ENCODE assay signal across 26 cellular contexts in the genomic region with DNA sequence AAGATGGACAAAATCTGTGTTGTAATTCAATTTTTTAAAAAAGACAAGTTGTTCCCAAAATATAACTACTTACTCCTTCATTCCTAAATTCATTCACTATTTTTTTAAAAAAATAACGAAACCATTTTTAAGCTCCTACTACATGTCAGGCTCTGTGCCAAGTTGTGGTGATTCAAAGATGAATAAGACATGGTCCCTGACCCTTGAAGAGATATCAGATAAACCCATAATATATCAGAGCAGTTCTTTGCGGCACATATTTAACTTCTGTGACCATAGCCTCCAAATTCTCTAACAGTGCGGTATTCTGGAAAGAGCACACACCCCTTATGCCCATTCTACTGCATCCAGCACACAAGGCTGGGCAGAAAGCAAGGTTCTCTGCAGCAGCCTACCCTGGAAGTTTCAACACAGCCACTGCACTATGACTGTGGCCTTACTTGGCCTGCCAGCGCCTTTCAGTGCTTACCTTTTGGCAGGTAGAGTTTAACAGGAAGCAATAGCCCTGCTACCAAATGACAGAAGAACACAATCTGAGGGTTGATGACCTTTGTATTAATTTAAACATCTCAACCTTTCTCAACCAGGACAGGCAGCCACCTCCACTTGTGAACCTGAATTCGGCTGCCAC.
A peak's percentile ranks its signal among the peaks of the same experiment; 100 is the strongest.
DNase-seq lines count a peak whose midpoint lies in the region; ATAC-seq and TF ChIP-seq lines count a peak whose summit lies in the region.
"Had no signal": no experiment of that assay in that cellular context is flagged by ENCODE, and none has a peak within 500 bp of the region (broad histone marks: within the 10 kb centered on the region; RNA-seq: fewer than 3 reads in every experiment).

No MANE protein-coding gene starts in this region.

- H4K20me1 ChIP-seq in Karpas-422 (ENCODE audit: insufficient read depth, low read depth, low read length) = no peaks in the 10 kb centered on the region; the same call in 1 of the 2 replicates

- H3K9me2 ChIP-seq in Karpas-422 (replicated peaks; ENCODE audit: insufficient read depth, low read length) = no peaks in the 10 kb centered on the region

- peak overlapping the region; percentile 40 for H3K4me2 ChIP-seq in Karpas-422 (ENCODE audit: low read depth, low read length, poor library complexity, severe bottlenecking)
- H3K4me2 ChIP-seq: BLaER1 treated with 17β-estradiol and CSF1 and Interleukin-3, amounts not matched to agents 10 nM and 100 nM; KMS-11 had no signal

- no peak overlapping the region for H2AFZ ChIP-seq in Karpas-422 (ENCODE audit: low read length)

- DNase-seq in Daoy (ENCODE audit: low read depth) (peak; percentile 76), Karpas-422 (no peak), adrenal gland (peak in 6 of 7 donors; percentile 20 to 73 (median 52)), iris pigment epithelial cell (ENCODE audit: low read depth) (peak; percentile 71), left lung (no peak), hippocampal formation (lab: John Stamatoyannopoulos, UW) (no peak)
- DNase-seq: activated CD8-positive, alpha-beta memory T cell treated with anti-CD3 and anti-CD28 coated beads for 24 hours; activated T-cell treated with anti-CD3 and anti-CD28 coated beads, Interleukin-2, amount 50 U/mL, for 4 hours; effector memory CD8-positive, alpha-beta T cell; heart left ventricle; immature natural killer cell; lower lobe of right lung; NCI-H1092; NCI-H1930; NCI-H345; Peyer's patch; retina; T1000 had no signal

- H3K27me3 ChIP-seq in Karpas-422 (ENCODE audit: low read length) (no peaks in the 10 kb centered on the region), adrenal gland (no peaks in the 10 kb centered on the region), left lung (no peaks in the 10 kb centered on the region)
- H3K27me3 ChIP-seq: BLaER1 treated with 17β-estradiol and CSF1 and Interleukin-3, amounts not matched to agents 10 nM and 100 nM; heart left ventricle; neutrophil; Peyer's patch; vagina had no signal

- H3K79me2 ChIP-seq in Karpas-422 (ENCODE audit: low read length) = no peaks in the 10 kb centered on the region

- TF ChIP-seq CTCF in adrenal gland (IDR thresholded peaks at IDR 0.05) = no peak
- TF ChIP-seq CTCF in left lung (IDR thresholded peaks at IDR 0.05) = no peak

- intact Hi-C loops in adrenal gland (cut with DNase I) (no loop called here), left lung (cut with DNase I) (no loop called here)

- peaks cover 31% of the 10 kb centered on the region for H3K4me1 ChIP-seq in Karpas-422 (ENCODE audit: low read length)
- H3K4me1 ChIP-seq in adrenal gland (replicated peaks in 1 of 2) = peaks cover 0 to 20% of the 10 kb centered on the region in 2 donors
- no peaks in the 10 kb centered on the region for H3K4me1 ChIP-seq in left lung
- H3K4me1 ChIP-seq: heart left ventricle, lower lobe of right lung, Peyer's patch, vagina had no signal

- no peak for TF ChIP-seq POLR2A in adrenal gland (IDR thresholded peaks at IDR 0.05)

- H3K9me3 ChIP-seq in Karpas-422 (ENCODE audit: low read length) = no peaks in the 10 kb centered on the region
- H3K9me3 ChIP-seq in adrenal gland (replicated peaks in 1 of 3) = no peaks in the 10 kb centered on the region
- no peaks in the 10 kb centered on the region for H3K9me3 ChIP-seq in left lung
- H3K9me3 ChIP-seq: BLaER1 treated with 17β-estradiol and CSF1 and Interleukin-3, amounts not matched to agents 10 nM and 100 nM; heart left ventricle; lower lobe of right lung; neutrophil; Peyer's patch; vagina had no signal

- H3K27ac ChIP-seq in Karpas-422 (ENCODE audit: low read length) = no peak overlapping the region
- H3K27ac ChIP-seq in adrenal gland = no peak overlapping the region
- H3K27ac ChIP-seq in left lung = no peak overlapping the region
- H3K27ac ChIP-seq: BLaER1 treated with 17β-estradiol and CSF1 and Interleukin-3, amounts not matched to agents 10 nM and 100 nM; heart left ventricle; KMS-11; lower lobe of right lung; neutrophil; Peyer's patch; vagina had no signal

- H3K9ac ChIP-seq in Karpas-422 (ENCODE audit: low read length) = no peak overlapping the region
- H3K9ac ChIP-seq: BLaER1 treated with 17β-estradiol and CSF1 and Interleukin-3, amounts not matched to agents 10 nM and 100 nM; KMS-11 had no signal

- H3K36me3 ChIP-seq in Karpas-422 (ENCODE audit: insufficient read depth, low read length) (no peaks in the 10 kb centered on the region), adrenal gland (replicated peaks in 1 of 2) (no peaks in the 10 kb centered on the region), left lung (no peaks in the 10 kb centered on the region)
- H3K36me3 ChIP-seq: BLaER1 treated with 17β-estradiol and CSF1 and Interleukin-3, amounts not matched to agents 10 nM and 100 nM; heart left ventricle; lower lobe of right lung; neutrophil; Peyer's patch; vagina had no signal

- H3K4me3 ChIP-seq in Karpas-422 (ENCODE audit: low read length) (no peak overlapping the region), adrenal gland (no peak overlapping the region), left lung (no peak overlapping the region)
- H3K4me3 ChIP-seq: BLaER1 treated with 17β-estradiol and CSF1 and Interleukin-3, amounts not matched to agents 10 nM and 100 nM; heart left ventricle; lower lobe of right lung; Peyer's patch; vagina had no signal

- 53 to 66% (median 65%) methylated on average over 5 of the region's 5 CpGs for WGBS in adrenal gland, 4 donors

- ATAC-seq in left lung (no peak), HG03354 (IDR thresholded peaks at IDR 0.05; ENCODE audit: poor library complexity, severe bottlenecking, unreplicated experiment) (no peak), GM18498 (IDR thresholded peaks at IDR 0.05; ENCODE audit: unreplicated experiment) (no peak)
- ATAC-seq: activated CD4-positive, CD25-positive, alpha-beta regulatory T cell treated with anti-CD3 and anti-CD28 coated beads, Interleukin-2, amount 50 U/mL, for 24 hours; activated naive CD4-positive, alpha-beta T cell treated with anti-CD3 and anti-CD28 coated beads, Interleukin-2, amount 50 U/mL, for 72 hours; activated T-cell treated with anti-CD3 and anti-CD28 coated beads, Interleukin-2, amount 50 U/mL, for 4 hours; effector memory CD8-positive, alpha-beta T cell; heart left ventricle; lower lobe of right lung had no signal

Comparison
In these comparisons a context has a peak if more than half of its experiments do, and no peak if none do; other contexts are left out.
1. DNase-seq: peak in Daoy (single experiment), adrenal gland (6 of 7) and iris pigment epithelial cell (single experiment); none in Karpas-422 (single experiment), left lung (0 of 2) and hippocampal formation (0 of 2).